In genomic region chr5:76256116-76256889, GRCh38 we compare ENCODE assay signal across 8 cellular contexts.
DNase-seq lines count a peak whose midpoint lies in the region; ATAC-seq and TF ChIP-seq lines count a peak whose summit lies in the region.

No MANE protein-coding gene starts in this region.

- H3K9me3 Mint-ChIP-seq in Calu3 (ENCODE audit: low read depth, unreplicated experiment), result no peaks in the 10 kb centered on the region
- no peaks in the 10 kb centered on the region for H3K9me3 Mint-ChIP-seq in activated naive CD8-positive, alpha-beta T cell treated with anti-CD3 and anti-CD28 coated beads, Interleukin-2, amount 50 U/mL, for 24 hours

- H3K4me2 ChIP-seq in Loucy (ENCODE audit: low read depth, low read length, poor library complexity, severe bottlenecking), result peak overlapping the region; percentile 12

- no peaks in the 10 kb centered on the region for H3K36me3 ChIP-seq in Loucy (ENCODE audit: insufficient read depth, low read length)

- no peaks in the 10 kb centered on the region for H3K36me3 Mint-ChIP-seq in Calu3 (ENCODE audit: insufficient read depth, unreplicated experiment)
- H3K36me3 Mint-ChIP-seq in activated naive CD8-positive, alpha-beta T cell treated with anti-CD3 and anti-CD28 coated beads, Interleukin-2, amount 50 U/mL, for 24 hours (ENCODE audit: low read depth), result no peaks in the 10 kb centered on the region

- H3K27me3 ChIP-seq in Loucy (ENCODE audit: insufficient read depth, low read length, poor library complexity, severe bottlenecking), result no peaks in the 10 kb centered on the region

- intact Hi-C loops in Calu3 (cut with micrococcal nuclease; ENCODE audit: unreplicated experiment), result loop anchor here (1.0 to 10.0 kb wide), 7 partner anchors 52 to 672 kb away; no protein-coding TSS in a partner anchor
- intact Hi-C loops in left cardiac atrium (cut with DNase I), result loop anchor here in 1 of 2 donors (10.0 kb wide), 2 partner anchors 522 to 1022 kb away; partner anchors contain the start of gene ANKRD31

- H3K27me3 Mint-ChIP-seq in Calu3 (ENCODE audit: unreplicated experiment), result peaks cover 13% of the 10 kb centered on the region
- peaks cover 10% of the 10 kb centered on the region for H3K27me3 Mint-ChIP-seq in activated naive CD8-positive, alpha-beta T cell treated with anti-CD3 and anti-CD28 coated beads, Interleukin-2, amount 50 U/mL, for 24 hours

- H3F3A ChIP-seq in Loucy (ENCODE audit: low read depth), result no peaks in the 10 kb centered on the region

- H3K4me1 ChIP-seq in Loucy (ENCODE audit: insufficient read depth, low read length, poor library complexity, severe bottlenecking), result peaks cover 2% of the 10 kb centered on the region

- peak; percentile 66 for TF ChIP-seq CTCF in Calu3 (IDR thresholded peaks at IDR 0.05; ENCODE audit: unreplicated experiment)
- peak; percentile 91 for TF ChIP-seq CTCF in Loucy (conservative IDR thresholded peaks at IDR 0.05; ENCODE audit: low read length)
- peak; percentile 71 for TF ChIP-seq CTCF in retinal pigment epithelial cell (conservative IDR thresholded peaks at IDR 0.05; ENCODE audit: low read depth, low read length)

- peak overlapping the region; percentile 49; the same call in 1 of the 2 replicates for H2AFZ ChIP-seq in Loucy (ENCODE audit: low read length)

- peak; percentile 85 for ATAC-seq in GM21423 (IDR thresholded peaks at IDR 0.05; ENCODE audit: unreplicated experiment)
- peak; percentile 100 for ATAC-seq in SK-N-SH treated with all-trans-retinoic acid at 6 μM for 48 hours
- ATAC-seq in activated naive CD8-positive, alpha-beta T cell treated with anti-CD3 and anti-CD28 coated beads, Interleukin-2, amount 50 U/mL, for 24 hours, result peak; percentile 95
- peak; percentile 90 to 92 for ATAC-seq in left cardiac atrium

- H3K4me1 Mint-ChIP-seq in Calu3 (ENCODE audit: low read depth, unreplicated experiment), result peaks cover 39% of the 10 kb centered on the region
- no peaks in the 10 kb centered on the region for H3K4me1 Mint-ChIP-seq in activated naive CD8-positive, alpha-beta T cell treated with anti-CD3 and anti-CD28 coated beads, Interleukin-2, amount 50 U/mL, for 24 hours

- DNase-seq in Calu3, result peak; percentile 77
- peak; percentile 53 for DNase-seq in activated naive CD8-positive, alpha-beta T cell treated with anti-CD3 and anti-CD28 coated beads, Interleukin-2, amount 50 U/mL, for 24 hours
- DNase-seq in left cardiac atrium, result peak; percentile 39
- peak; percentile 30 for DNase-seq in retinal pigment epithelial cell (ENCODE audit: low read depth)
- no peak for DNase-seq in NCI-H1048 (lab: John Stamatoyannopoulos, UW)

- CTCF ChIA-PET in Calu3 (lab: Charles Lee), result interaction anchor here (0.6 to 1.6 kb wide), 6 partner anchors 81 to 539 kb away, joined by 3 to 7 read pairs (median 4); partner anchors contain the start of gene POC5

- no TSS peak for BruUV-seq in Calu3 (replicated peaks; lab: Mats Ljungman, UMichigan)

- H3K4me3 Mint-ChIP-seq in Calu3 (ENCODE audit: low read depth, unreplicated experiment), result no peak overlapping the region
- H3K4me3 Mint-ChIP-seq in activated naive CD8-positive, alpha-beta T cell treated with anti-CD3 and anti-CD28 coated beads, Interleukin-2, amount 50 U/mL, for 24 hours, result no peak overlapping the region

- no peaks in the 10 kb centered on the region for H3K79me2 ChIP-seq in Loucy (ENCODE audit: insufficient read depth, low read length)

- no peak overlapping the region for H3K9ac ChIP-seq in Loucy (ENCODE audit: low read depth, low read length, poor library complexity, severe bottlenecking)

- no peaks in the 10 kb centered on the region for H4K20me1 ChIP-seq in Loucy (ENCODE audit: insufficient read depth, low read length, poor library complexity, severe bottlenecking)

- no peaks in the 10 kb centered on the region for H3K9me2 ChIP-seq in Loucy (replicated peaks; ENCODE audit: low read depth, low read length)

- no peak overlapping the region for H3K27ac Mint-ChIP-seq in Calu3 (ENCODE audit: unreplicated experiment)
- H3K27ac Mint-ChIP-seq in activated naive CD8-positive, alpha-beta T cell treated with anti-CD3 and anti-CD28 coated beads, Interleukin-2, amount 50 U/mL, for 24 hours, result no peak overlapping the region

- H3K4me3 ChIP-seq in Loucy (ENCODE audit: low read length, poor library complexity, severe bottlenecking) (no peak overlapping the region), retinal pigment epithelial cell (ENCODE audit: low read length) (no peak overlapping the region)

- no peaks in the 10 kb centered on the region for H3K9me3 ChIP-seq in Loucy (ENCODE audit: insufficient read depth, low read depth, low read length)

TF ChIP-seq in SK-N-SH treated with all-trans-retinoic acid at 6 μM for 48 hours, 23 proteins besides CTCF, POLR2A, EP300 and RAD21:
- no peak for TF ChIP-seq ZNF70 (CRISPR knock-in tag; IDR thresholded peaks at IDR 0.05)
- TF ChIP-seq, protein P1, sequence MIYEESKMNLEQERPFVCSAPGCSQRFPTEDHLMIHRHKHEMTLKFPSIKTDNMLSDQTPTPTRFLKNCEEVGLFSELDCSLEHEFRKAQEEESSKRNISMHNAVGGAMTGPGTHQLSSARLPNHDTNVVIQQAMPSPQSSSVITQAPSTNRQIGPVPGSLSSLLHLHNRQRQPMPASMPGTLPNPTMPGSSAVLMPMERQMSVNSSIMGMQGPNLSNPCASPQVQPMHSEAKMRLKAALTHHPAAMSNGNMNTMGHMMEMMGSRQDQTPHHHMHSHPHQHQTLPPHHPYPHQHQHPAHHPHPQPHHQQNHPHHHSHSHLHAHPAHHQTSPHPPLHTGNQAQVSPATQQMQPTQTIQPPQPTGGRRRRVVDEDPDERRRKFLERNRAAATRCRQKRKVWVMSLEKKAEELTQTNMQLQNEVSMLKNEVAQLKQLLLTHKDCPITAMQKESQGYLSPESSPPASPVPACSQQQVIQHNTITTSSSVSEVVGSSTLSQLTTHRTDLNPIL (CRISPR knock-in tag; IDR thresholded peaks at IDR 0.05; ENCODE audit: low read depth), result no peak
- TF ChIP-seq PPARA (CRISPR knock-in tag; IDR thresholded peaks at IDR 0.05; ENCODE audit: borderline replicate concordance), result no peak
- no peak for TF ChIP-seq GLIS3 (CRISPR knock-in tag; IDR thresholded peaks at IDR 0.05)
- TF ChIP-seq PATZ1 (CRISPR knock-in tag; IDR thresholded peaks at IDR 0.05; ENCODE audit: borderline replicate concordance), result no peak
- TF ChIP-seq TOX (CRISPR knock-in tag; IDR thresholded peaks at IDR 0.05; ENCODE audit: borderline replicate concordance), result no peak
- TF ChIP-seq ESRRG (CRISPR knock-in tag; IDR thresholded peaks at IDR 0.05), result no peak
- no peak for TF ChIP-seq ZNF8 (CRISPR knock-in tag; IDR thresholded peaks at IDR 0.05)
- TF ChIP-seq ZFP3 (CRISPR knock-in tag; IDR thresholded peaks at IDR 0.05), result no peak
- TF ChIP-seq SNAI2 (CRISPR knock-in tag; IDR thresholded peaks at IDR 0.05), result no peak
- TF ChIP-seq, protein P2, sequence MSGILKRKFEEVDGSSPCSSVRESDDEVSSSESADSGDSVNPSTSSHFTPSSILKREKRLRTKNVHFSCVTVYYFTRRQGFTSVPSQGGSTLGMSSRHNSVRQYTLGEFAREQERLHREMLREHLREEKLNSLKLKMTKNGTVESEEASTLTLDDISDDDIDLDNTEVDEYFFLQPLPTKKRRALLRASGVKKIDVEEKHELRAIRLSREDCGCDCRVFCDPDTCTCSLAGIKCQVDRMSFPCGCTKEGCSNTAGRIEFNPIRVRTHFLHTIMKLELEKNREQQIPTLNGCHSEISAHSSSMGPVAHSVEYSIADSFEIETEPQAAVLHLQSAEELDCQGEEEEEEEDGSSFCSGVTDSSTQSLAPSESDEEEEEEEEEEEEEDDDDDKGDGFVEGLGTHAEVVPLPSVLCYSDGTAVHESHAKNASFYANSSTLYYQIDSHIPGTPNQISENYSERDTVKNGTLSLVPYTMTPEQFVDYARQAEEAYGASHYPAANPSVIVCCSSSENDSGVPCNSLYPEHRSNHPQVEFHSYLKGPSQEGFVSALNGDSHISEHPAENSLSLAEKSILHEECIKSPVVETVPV (CRISPR knock-in tag; IDR thresholded peaks at IDR 0.05), result no peak
- no peak for TF ChIP-seq CSDC2 (CRISPR knock-in tag; IDR thresholded peaks at IDR 0.05)
- no peak for TF ChIP-seq BACH2 (CRISPR knock-in tag; IDR thresholded peaks at IDR 0.05; ENCODE audit: borderline replicate concordance)
- no peak for TF ChIP-seq OSR1 (CRISPR knock-in tag; IDR thresholded peaks at IDR 0.05)
- no peak for TF ChIP-seq TCF4 (CRISPR knock-in tag; IDR thresholded peaks at IDR 0.05; ENCODE audit: borderline replicate concordance)
- TF ChIP-seq ARNTL (CRISPR knock-in tag; IDR thresholded peaks at IDR 0.05; ENCODE audit: borderline replicate concordance, low read depth), result no peak
- no peak for TF ChIP-seq ZC3H10 (CRISPR knock-in tag; IDR thresholded peaks at IDR 0.05)
- TF ChIP-seq RARB (CRISPR knock-in tag; IDR thresholded peaks at IDR 0.05), result no peak
TF ChIP-seq in SK-N-SH treated with all-trans-retinoic acid at 6 μM for 48 hours: peak in this region for 0.
